ENCODE assay signal across 12 cellular contexts in the genomic region with DNA sequence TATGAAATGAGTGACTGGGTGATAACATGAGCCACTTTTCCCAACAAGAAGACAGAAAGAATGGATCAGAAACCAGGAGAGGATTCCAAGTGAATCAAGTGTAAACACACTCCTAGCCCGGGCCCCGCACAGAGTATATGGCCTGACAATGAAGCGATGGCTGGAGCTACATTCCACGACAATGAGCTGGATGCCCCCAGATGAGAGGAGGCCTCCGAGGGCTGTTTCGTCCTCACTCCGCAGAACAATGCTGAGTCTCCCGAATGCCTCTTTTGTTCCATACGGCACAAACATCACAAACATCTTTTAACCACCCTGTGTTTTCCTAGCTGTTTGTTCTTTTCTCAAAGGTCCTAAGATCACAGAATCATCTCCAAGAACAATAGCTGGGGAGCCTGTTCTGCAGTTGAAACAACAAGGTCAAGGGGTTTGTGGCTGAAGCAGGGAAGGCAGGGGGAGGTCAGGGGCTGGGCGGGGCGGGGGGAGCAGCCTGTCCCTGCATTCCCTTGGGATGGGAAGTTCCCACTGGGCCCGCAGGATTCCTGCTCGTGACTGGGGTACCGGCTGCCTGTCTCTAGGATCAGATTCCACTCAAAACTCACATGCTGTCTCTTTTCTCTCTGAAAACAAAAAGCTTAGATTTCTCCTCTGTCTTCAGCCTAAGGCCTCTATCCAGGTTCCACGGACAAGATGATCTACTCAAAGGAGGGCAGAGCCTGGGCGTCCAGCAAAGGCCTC.
A peak's percentile ranks its signal among the peaks of the same experiment; 100 is the strongest.
DNase-seq lines count a peak whose midpoint lies in the region; ATAC-seq, FAIRE-seq and TF ChIP-seq lines count a peak whose summit lies in the region.
"Had no signal": no experiment of that assay in that cellular context is flagged by ENCODE, and none has a peak within 500 bp of the region (broad histone marks: within the 10 kb centered on the region; RNA-seq: fewer than 3 reads in every experiment).

No MANE protein-coding gene starts in this region.

- no peaks in the 10 kb centered on the region for H3K79me2 ChIP-seq in endothelial cell of umbilical vein (ENCODE audit: control insufficient read depth, insufficient read depth, low read length)

- intact Hi-C loops in endothelial cell of umbilical vein (cut with micrococcal nuclease) = loop anchor here (1.0 to 5.0 kb wide), 12 partner anchors 22 to 447 kb away; a partner anchor contains a TSS

- no peaks in the 10 kb centered on the region for H3K27me3 ChIP-seq in endothelial cell of umbilical vein (ENCODE audit: control insufficient read depth in 2 of 2, insufficient read depth in 2 of 2, low read length in 2 of 2)
- no peaks in the 10 kb centered on the region for H3K27me3 ChIP-seq in muscle layer of colon (ENCODE audit: control insufficient read depth in 1 of 2, insufficient read depth in 2 of 2, low read length in 2 of 2)
- H3K27me3 ChIP-seq: cardiac muscle cell had no signal

- DNase-seq in AG08395 (ENCODE audit: low spot score) = peak; percentile 88
- DNase-seq in LHCN-M2 (ENCODE audit: low read depth) = peak; percentile 96
- DNase-seq in endothelial cell of umbilical vein (ENCODE audit: low read depth, low spot score) = peak; percentile 96
- no peak for DNase-seq in NCI-H1092 treated with DMSO at 0.1 percent for 48 hours (lab: John Stamatoyannopoulos, UW)
- DNase-seq in stimulated activated CD4-positive, alpha-beta T cell treated with anti-CD3 and anti-CD28 coated beads, Interleukin-2, amount 100 ng/mL, for 48 hours = no peak
- no peak for DNase-seq in stimulated activated CD4-positive, alpha-beta T cell treated with anti-CD3 and anti-CD28 coated beads, Interleukin-4, amount 100 ng/mL, for 1 hour
- DNase-seq: natural killer cell; stimulated activated naive CD4-positive, alpha-beta T cell had no signal

- ATAC-seq in GM21423 (IDR thresholded peaks at IDR 0.05; ENCODE audit: unreplicated experiment) = no peak
- ATAC-seq: K562, natural killer cell had no signal

- peak; percentile 61 for TF ChIP-seq POLR2A in endothelial cell of umbilical vein (IDR thresholded peaks at IDR 0.05; ENCODE audit: low read depth, low read length)

- CTCF ChIA-PET in endothelial cell of umbilical vein (lab: Charles Lee) = interaction anchor here (0.8 to 4.6 kb wide), 17 partner anchors 13 to 486 kb away, joined by 3 to 23 read pairs (median 7); a partner anchor contains a TSS

- TF ChIP-seq CTCF in endothelial cell of umbilical vein (IDR thresholded peaks at IDR 0.05; ENCODE audit: extremely low read depth in 1 of 2, insufficient read depth in 1 of 2, low read depth in 1 of 2, low read length in 2 of 2) = no peak

- H3K4me3 ChIP-seq in endothelial cell of umbilical vein (replicated peaks in 1 of 3; ENCODE audit: insufficient read depth in 1 of 3, low read depth in 1 of 3, low read length in 3 of 3) (no peak overlapping the region), muscle layer of colon (ENCODE audit: low read depth in 1 of 2, low read length in 2 of 2) (no peak overlapping the region)
- H3K4me3 ChIP-seq: cardiac muscle cell, K562 had no signal

- H3K36me3 ChIP-seq in endothelial cell of umbilical vein (ENCODE audit: control insufficient read depth in 2 of 2, extremely low read depth in 1 of 2, insufficient read depth in 2 of 2, low read length in 2 of 2) (no peaks in the 10 kb centered on the region), muscle layer of colon (ENCODE audit: insufficient read depth, low read length) (no peaks in the 10 kb centered on the region)
- H3K36me3 ChIP-seq: cardiac muscle cell had no signal

- H3K9me3 ChIP-seq in endothelial cell of umbilical vein (replicated peaks; ENCODE audit: control insufficient read depth, insufficient read depth, low read length) (no peaks in the 10 kb centered on the region), muscle layer of colon (ENCODE audit: low read length) (no peaks in the 10 kb centered on the region)

- dilution Hi-C loops in endothelial cell of umbilical vein (cut with MboI; ENCODE audit: extremely low pct_ligation_motif_present, low sequenced_read_pairs) = loop anchor here (25.0 kb wide), 1 partner anchor 432 kb away; a partner anchor contains a TSS

- no peaks in the 10 kb centered on the region for H3K9me1 ChIP-seq in endothelial cell of umbilical vein (replicated peaks; ENCODE audit: control insufficient read depth, extremely low read depth, insufficient read depth, low read length)

- H3K4me2 ChIP-seq in endothelial cell of umbilical vein (ENCODE audit: insufficient read depth, low read length) = peak overlapping the region; percentile 52

- FAIRE-seq in endothelial cell of umbilical vein (lab: Jason Lieb, UNC) = peak; percentile 97
- FAIRE-seq: K562 had no signal

- POLR2A ChIA-PET in endothelial cell of umbilical vein (lab: Charles Lee) = interaction anchor here (0.7 to 2.6 kb wide), 9 partner anchors 21 to 437 kb away, joined by 3 to 27 read pairs (median 8); a partner anchor contains a TSS

- H2AFZ ChIP-seq in endothelial cell of umbilical vein (ENCODE audit: low read depth, low read length) = no peak overlapping the region

- H3K27ac ChIP-seq in endothelial cell of umbilical vein (ENCODE audit: insufficient read depth, low read depth, low read length) = peak overlapping the region; percentile 87
- peak overlapping the region; percentile 57 for H3K27ac ChIP-seq in muscle layer of colon (ENCODE audit: low read depth, low read length)
- H3K27ac ChIP-seq: cardiac muscle cell had no signal

- H3K4me1 ChIP-seq in endothelial cell of umbilical vein (ENCODE audit: control insufficient read depth, extremely low read depth, insufficient read depth, low read length) (peaks cover 56% of the 10 kb centered on the region), muscle layer of colon (ENCODE audit: insufficient read depth, low read length) (peaks cover 11% of the 10 kb centered on the region)

- BruUV-seq in endothelial cell of umbilical vein (replicated peaks; lab: Mats Ljungman, UMichigan) = no TSS peak

- no peaks in the 10 kb centered on the region for H4K20me1 ChIP-seq in endothelial cell of umbilical vein (replicated peaks; ENCODE audit: control insufficient read depth, extremely low read depth, insufficient read depth, low read length)

- H3K9ac ChIP-seq in endothelial cell of umbilical vein (replicated peaks; ENCODE audit: extremely low read depth, insufficient read depth, low read length) (peak overlapping the region; percentile 70), muscle layer of colon (ENCODE audit: low read length) (no peak overlapping the region)

TF ChIP-seq in endothelial cell of umbilical vein, 7 proteins besides CTCF, POLR2A, EP300 and RAD21:
- TF ChIP-seq GATA2 (IDR thresholded peaks at IDR 0.05; ENCODE audit: insufficient read depth, insufficient read length, low read depth, low read length) (peak; percentile 66), MYC (IDR thresholded peaks at IDR 0.05; ENCODE audit: low read depth, low read length) (no peak), EZH2 (IDR thresholded peaks at IDR 0.05; ENCODE audit: borderline replicate concordance, low read depth, low read length, severe bottlenecking) (no peak), JUN (IDR thresholded peaks at IDR 0.05; ENCODE audit: borderline replicate concordance, insufficient read depth, insufficient read length, low read depth) (peak; percentile 65), FOS (IDR thresholded peaks at IDR 0.05; ENCODE audit: borderline replicate concordance, insufficient read depth, low read length) (peak; percentile 74), POLR2AphosphoS5 (IDR thresholded peaks at IDR 0.05; ENCODE audit: insufficient read depth, low read depth, low read length) (peak; percentile 93)
TF ChIP-seq in endothelial cell of umbilical vein: peak in this region for 4.

Comparison
In these comparisons a context has a peak if more than half of its experiments do, and no peak if none do; other contexts are left out.
1. DNase-seq: peak in AG08395 (single experiment), LHCN-M2 (single experiment) and endothelial cell of umbilical vein (single experiment); none in NCI-H1092 treated with DMSO at 0.1 percent for 48 hours (single experiment), stimulated activated CD4-positive, alpha-beta T cell treated with anti-CD3 and anti-CD28 coated beads, Interleukin-2, amount 100 ng/mL, for 48 hours (0 of 2) and stimulated activated CD4-positive, alpha-beta T cell treated with anti-CD3 and anti-CD28 coated beads, Interleukin-4, amount 100 ng/mL, for 1 hour (single experiment).